Comparison of ENCODE assay signal across 21 cellular contexts in the genomic region with DNA sequence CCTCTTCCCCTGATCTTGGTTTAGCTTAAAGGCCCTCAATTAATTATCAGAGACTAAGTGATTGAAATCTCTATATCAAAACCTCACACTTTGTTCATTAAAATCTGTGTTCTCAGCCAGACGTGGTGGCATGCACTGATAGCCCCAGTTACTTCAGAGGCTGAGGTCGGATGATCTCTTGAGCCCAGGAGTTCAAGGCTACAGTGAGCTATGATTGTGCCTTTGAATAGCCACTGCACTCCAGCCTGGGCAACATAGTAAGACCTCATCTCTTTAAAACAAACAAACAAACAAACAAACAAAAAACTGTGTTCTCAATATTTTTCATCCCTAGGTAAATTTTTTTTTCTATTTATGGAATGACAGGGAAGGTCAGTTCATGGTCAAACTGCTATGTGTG.
"Had no signal": no experiment of that assay in that cellular context is flagged by ENCODE, and none has a peak within 500 bp of the region (broad histone marks: within the 10 kb centered on the region; RNA-seq: fewer than 3 reads in every experiment).

No MANE protein-coding gene starts in this region.

- H3K27ac Mint-ChIP-seq: activated CD4-positive, alpha-beta T cell treated with anti-CD3 and anti-CD28 coated beads for 36 hours; neural progenitor cell; type B pancreatic cell had no signal

- H3K9me3 Mint-ChIP-seq: activated B cell treated with CpG ODN at 0.5 μM for 24 hours; activated naive CD8-positive, alpha-beta T cell treated with anti-CD3 and anti-CD28 coated beads, Interleukin-2, amount 50 U/mL, for 24 hours; activated T-cell treated with anti-CD3 and anti-CD28 coated beads, Interleukin-2, amount 50 U/mL, for 4 hours; naive B cell; neural progenitor cell; type B pancreatic cell had no signal

- DNase-seq: activated B cell treated with CpG ODN at 0.5 μM for 24 hours; activated CD4-positive, alpha-beta T cell treated with anti-CD3 and anti-CD28 coated beads for 36 hours; activated CD4-positive, alpha-beta T cell treated with anti-CD3 and anti-CD28 coated beads, Interleukin-2, amount 50 U/mL, for 4 hours; activated CD8-positive, alpha-beta memory T cell treated with anti-CD3 and anti-CD28 coated beads, Interleukin-2, amount 50 U/mL, for 48 hours; activated gamma-delta T cell; activated naive CD4-positive, alpha-beta T cell treated with anti-CD3 and anti-CD28 coated beads, Interleukin-2, amount 50 U/mL, for 16 hours; activated naive CD8-positive, alpha-beta T cell treated with anti-CD3 and anti-CD28 coated beads, Interleukin-2, amount 50 U/mL, for 24 hours; activated T-cell treated with anti-CD3 and anti-CD28 coated beads, Interleukin-2, amount 50 U/mL, for 4 hours; cortex of kidney; effector CD4-positive, alpha-beta T cell; foreskin keratinocyte; lower lobe of right lung; stimulated activated CD4-positive, alpha-beta T cell treated with anti-CD3 and anti-CD28 coated beads, Interleukin-2, amount 100 ng/mL, for 48 hours; stimulated activated CD8-positive, alpha-beta memory T cell treated with anti-CD3 and anti-CD28 coated beads, Interleukin-4, amount 100 ng/mL, for 48 hours; stimulated activated naive CD4-positive, alpha-beta T cell; T1000 had no signal

- ATAC-seq: activated T-cell treated with anti-CD3 and anti-CD28 coated beads, Interleukin-2, amount 50 U/mL, for 4 hours; foreskin keratinocyte; lower lobe of right lung had no signal

- H3K27me3 ChIP-seq: foreskin keratinocyte, neural progenitor cell, vagina had no signal

- H3K4me3 Mint-ChIP-seq: activated B cell treated with CpG ODN at 0.5 μM for 24 hours; activated CD4-positive, alpha-beta T cell treated with anti-CD3 and anti-CD28 coated beads for 36 hours; activated naive CD8-positive, alpha-beta T cell treated with anti-CD3 and anti-CD28 coated beads, Interleukin-2, amount 50 U/mL, for 24 hours; activated T-cell treated with anti-CD3 and anti-CD28 coated beads, Interleukin-2, amount 50 U/mL, for 4 hours; neural progenitor cell; type B pancreatic cell had no signal

- H3K4me1 Mint-ChIP-seq: neural progenitor cell had no signal

- H3K27ac ChIP-seq: foreskin keratinocyte, lower lobe of right lung, neural progenitor cell, thoracic aorta, vagina had no signal

- H3K27me3 Mint-ChIP-seq: activated B cell treated with CpG ODN at 0.5 μM for 24 hours; activated CD4-positive, alpha-beta T cell treated with anti-CD3 and anti-CD28 coated beads for 36 hours; activated naive CD8-positive, alpha-beta T cell treated with anti-CD3 and anti-CD28 coated beads, Interleukin-2, amount 50 U/mL, for 24 hours; naive B cell; type B pancreatic cell had no signal

- H3K9me3 ChIP-seq: lower lobe of right lung, thoracic aorta, vagina had no signal
